ENCODE assay signal across 8 cellular contexts in the genomic region with DNA sequence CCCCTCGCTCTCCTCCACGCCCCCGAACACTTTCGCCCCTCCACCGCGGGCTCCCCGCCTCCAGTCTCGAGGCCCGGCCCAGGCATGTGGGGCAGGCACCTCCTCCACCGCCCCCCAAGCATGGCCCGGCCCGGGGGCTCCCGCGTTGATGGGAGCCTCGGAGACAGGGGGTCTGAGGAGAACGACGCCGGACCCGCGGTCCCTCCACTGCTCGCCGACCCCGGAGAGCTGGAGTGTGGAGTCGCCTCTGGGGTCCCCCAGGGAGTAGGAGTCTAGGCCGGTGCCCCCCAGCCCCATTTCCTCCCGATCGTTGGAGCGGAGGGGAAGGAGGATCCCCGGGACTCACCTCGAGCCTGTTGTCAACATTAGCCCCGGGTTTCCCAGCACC. TPM values are rescaled to one million over a fixed set of nuclear protein-coding genes. Genes with fewer than 3 reads are reported as not detected.
DNase-seq lines count a peak whose midpoint lies in the region; ATAC-seq and TF ChIP-seq lines count a peak whose summit lies in the region.

No MANE protein-coding gene starts in this region.

- TF ChIP-seq CTCF in GM12864 (IDR thresholded peaks at IDR 0.05; ENCODE audit: low read depth, low read length, missing control alignments) (no peak), body of pancreas (IDR thresholded peaks at IDR 0.05) (no peak)

- intact Hi-C loops in body of pancreas (cut with DNase I) = no loop called here
- intact Hi-C loops in left colon (cut with DNase I, micrococcal nuclease) = no loop called here

- DNase-seq in GM12864 (ENCODE audit: low read depth) (no peak), body of pancreas (peak in 2 of 4 donors; percentile 22 to 29), left colon (peak; percentile 56 to 62), SIG-M5 (lab: John Stamatoyannopoulos, UW) (no peak), KBM-7 (no peak)
- peak; percentile 26 to 32 for DNase-seq in stimulated activated CD4-positive, alpha-beta T cell treated with anti-CD3 and anti-CD28 coated beads, Interleukin-4, amount 100 ng/mL, for 48 hours (ENCODE audit: low read depth in 2 of 2)

- H3K27me3 ChIP-seq in body of pancreas = no peaks in the 10 kb centered on the region

- no peaks in the 10 kb centered on the region for H3K9me3 ChIP-seq in body of pancreas

- H3K27ac ChIP-seq in body of pancreas = peak overlapping the region; percentile 98 to 100 (median 98)

- peaks cover 16% of the 10 kb centered on the region for H3K4me1 ChIP-seq in body of pancreas

- WGBS in body of pancreas, 2 donors = 0 to 1% methylated on average over 10 to 31 of the region's 31 CpGs

- ATAC-seq in HG02759 (IDR thresholded peaks at IDR 0.05; ENCODE audit: unreplicated experiment) = peak; percentile 11
- ATAC-seq in SK-N-SH treated with all-trans-retinoic acid at 6 μM for 48 hours = peak; percentile 48
- no peak for ATAC-seq in body of pancreas
- peak; percentile 20 for ATAC-seq in left colon

- in situ Hi-C loops in KBM-7 (cut with MboI; ENCODE audit: low pct_unique_long_range_greater_than_20kb, low sequenced_read_pairs) = no loop called here

- H3K4me3 ChIP-seq in GM12864 (ENCODE audit: low read depth, low read length) (peak overlapping the region; percentile 92), body of pancreas (peak overlapping the region; percentile 95 to 99)

- peak in 2 of 3 donors; percentile 68 to 74 for TF ChIP-seq POLR2A in body of pancreas (IDR thresholded peaks at IDR 0.05)

- no peaks in the 10 kb centered on the region for H3K36me3 ChIP-seq in body of pancreas (replicated peaks in 1 of 2; ENCODE audit: insufficient read depth in 1 of 2, low read depth in 2 of 2)

TF ChIP-seq in SK-N-SH treated with all-trans-retinoic acid at 6 μM for 48 hours, 23 proteins besides CTCF, POLR2A, EP300 and RAD21:
- TF ChIP-seq, protein P1, sequence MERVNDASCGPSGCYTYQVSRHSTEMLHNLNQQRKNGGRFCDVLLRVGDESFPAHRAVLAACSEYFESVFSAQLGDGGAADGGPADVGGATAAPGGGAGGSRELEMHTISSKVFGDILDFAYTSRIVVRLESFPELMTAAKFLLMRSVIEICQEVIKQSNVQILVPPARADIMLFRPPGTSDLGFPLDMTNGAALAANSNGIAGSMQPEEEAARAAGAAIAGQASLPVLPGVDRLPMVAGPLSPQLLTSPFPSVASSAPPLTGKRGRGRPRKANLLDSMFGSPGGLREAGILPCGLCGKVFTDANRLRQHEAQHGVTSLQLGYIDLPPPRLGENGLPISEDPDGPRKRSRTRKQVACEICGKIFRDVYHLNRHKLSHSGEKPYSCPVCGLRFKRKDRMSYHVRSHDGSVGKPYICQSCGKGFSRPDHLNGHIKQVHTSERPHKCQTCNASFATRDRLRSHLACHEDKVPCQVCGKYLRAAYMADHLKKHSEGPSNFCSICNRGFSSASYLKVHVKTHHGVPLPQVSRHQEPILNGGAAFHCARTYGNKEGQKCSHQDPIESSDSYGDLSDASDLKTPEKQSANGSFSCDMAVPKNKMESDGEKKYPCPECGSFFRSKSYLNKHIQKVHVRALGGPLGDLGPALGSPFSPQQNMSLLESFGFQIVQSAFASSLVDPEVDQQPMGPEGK (CRISPR knock-in tag; IDR thresholded peaks at IDR 0.05; ENCODE audit: borderline replicate concordance) = 0 out of 2 replicates have a peak, but pooled peaks have one; percentile 40
- TF ChIP-seq, protein P2, sequence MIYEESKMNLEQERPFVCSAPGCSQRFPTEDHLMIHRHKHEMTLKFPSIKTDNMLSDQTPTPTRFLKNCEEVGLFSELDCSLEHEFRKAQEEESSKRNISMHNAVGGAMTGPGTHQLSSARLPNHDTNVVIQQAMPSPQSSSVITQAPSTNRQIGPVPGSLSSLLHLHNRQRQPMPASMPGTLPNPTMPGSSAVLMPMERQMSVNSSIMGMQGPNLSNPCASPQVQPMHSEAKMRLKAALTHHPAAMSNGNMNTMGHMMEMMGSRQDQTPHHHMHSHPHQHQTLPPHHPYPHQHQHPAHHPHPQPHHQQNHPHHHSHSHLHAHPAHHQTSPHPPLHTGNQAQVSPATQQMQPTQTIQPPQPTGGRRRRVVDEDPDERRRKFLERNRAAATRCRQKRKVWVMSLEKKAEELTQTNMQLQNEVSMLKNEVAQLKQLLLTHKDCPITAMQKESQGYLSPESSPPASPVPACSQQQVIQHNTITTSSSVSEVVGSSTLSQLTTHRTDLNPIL (CRISPR knock-in tag; IDR thresholded peaks at IDR 0.05; ENCODE audit: low read depth) = no peak

RNA-seq across cellular contexts. Expression of gene UPF2, which starts 0.2 kb away (rescaled TPM):
- 10 to 100 TPM; 11.2 to 16.9 TPM for total RNA-seq in body of pancreas
- 10 to 100 TPM; 18.7 to 18.9 TPM for total RNA-seq in left colon

RNA-seq across cellular contexts. Expression of gene DHTKD1, which starts 26.4 kb away (rescaled TPM):
- total RNA-seq in body of pancreas = 10 to 100 TPM; 20.8 to 36.6 TPM
- total RNA-seq in left colon = 10 to 100 TPM; 32.6 to 34.6 TPM

Comparison
In these comparisons a context has a peak if more than half of its experiments do, and no peak if none do; other contexts are left out.
1. DNase-seq: peak in left colon (2 of 2) and stimulated activated CD4-positive, alpha-beta T cell treated with anti-CD3 and anti-CD28 coated beads, Interleukin-4, amount 100 ng/mL, for 48 hours (2 of 2); none in GM12864 (single experiment), SIG-M5 (single experiment) and KBM-7 (single experiment).